ENCODE assay signal across 1 cellular context in the genomic region with DNA sequence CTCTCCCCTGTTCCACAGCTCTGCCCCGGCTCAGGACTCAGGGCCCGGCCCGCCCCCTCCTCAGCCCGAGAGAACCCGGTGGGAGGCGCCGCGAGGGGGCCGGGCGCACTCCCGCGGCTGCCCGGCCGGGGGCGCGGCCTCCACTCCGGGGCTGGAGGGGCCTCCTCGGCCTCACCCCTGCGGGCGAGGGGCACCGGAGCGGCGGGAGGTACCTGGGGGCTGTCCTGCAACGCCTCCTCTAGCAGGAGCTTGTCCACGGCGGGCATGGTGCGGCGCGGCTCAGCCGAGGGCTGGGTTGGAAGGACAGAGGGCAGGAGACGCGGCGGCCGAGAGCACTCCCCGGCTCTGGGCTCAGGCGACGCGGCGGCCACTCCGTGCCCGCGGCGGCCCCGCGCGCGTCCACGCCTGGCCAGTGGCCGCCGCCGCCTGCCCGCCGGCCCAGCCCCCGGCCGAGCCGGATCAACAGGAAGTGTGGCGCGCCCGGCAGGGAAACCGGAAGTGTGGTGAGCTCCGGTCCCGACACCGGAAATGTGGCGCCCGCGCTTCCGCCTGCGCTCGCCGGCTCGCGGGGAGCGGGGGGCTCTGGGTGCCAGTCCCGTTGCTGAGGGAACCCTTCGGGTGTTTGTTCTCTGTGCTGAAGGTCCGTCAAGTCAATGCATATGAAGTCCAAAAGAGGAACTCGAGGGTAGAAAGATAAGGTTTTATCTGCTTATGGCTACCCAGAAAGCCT.
TF ChIP-seq lines count a peak whose summit lies in the region.

A gene with protein sequence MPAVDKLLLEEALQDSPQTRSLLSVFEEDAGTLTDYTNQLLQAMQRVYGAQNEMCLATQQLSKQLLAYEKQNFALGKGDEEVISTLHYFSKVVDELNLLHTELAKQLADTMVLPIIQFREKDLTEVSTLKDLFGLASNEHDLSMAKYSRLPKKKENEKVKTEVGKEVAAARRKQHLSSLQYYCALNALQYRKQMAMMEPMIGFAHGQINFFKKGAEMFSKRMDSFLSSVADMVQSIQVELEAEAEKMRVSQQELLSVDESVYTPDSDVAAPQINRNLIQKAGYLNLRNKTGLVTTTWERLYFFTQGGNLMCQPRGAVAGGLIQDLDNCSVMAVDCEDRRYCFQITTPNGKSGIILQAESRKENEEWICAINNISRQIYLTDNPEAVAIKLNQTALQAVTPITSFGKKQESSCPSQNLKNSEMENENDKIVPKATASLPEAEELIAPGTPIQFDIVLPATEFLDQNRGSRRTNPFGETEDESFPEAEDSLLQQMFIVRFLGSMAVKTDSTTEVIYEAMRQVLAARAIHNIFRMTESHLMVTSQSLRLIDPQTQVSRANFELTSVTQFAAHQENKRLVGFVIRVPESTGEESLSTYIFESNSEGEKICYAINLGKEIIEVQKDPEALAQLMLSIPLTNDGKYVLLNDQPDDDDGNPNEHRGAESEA (minus strand): TSS at position 428 of the 730 bp plus-strand sequence. CDS start 162 bp downstream, at position 266.

TF ChIP-seq in HepG2, 621 proteins besides CTCF, POLR2A, EP300 and RAD21 (continued from another document and continues in another):
- TF ChIP-seq, protein P1, sequence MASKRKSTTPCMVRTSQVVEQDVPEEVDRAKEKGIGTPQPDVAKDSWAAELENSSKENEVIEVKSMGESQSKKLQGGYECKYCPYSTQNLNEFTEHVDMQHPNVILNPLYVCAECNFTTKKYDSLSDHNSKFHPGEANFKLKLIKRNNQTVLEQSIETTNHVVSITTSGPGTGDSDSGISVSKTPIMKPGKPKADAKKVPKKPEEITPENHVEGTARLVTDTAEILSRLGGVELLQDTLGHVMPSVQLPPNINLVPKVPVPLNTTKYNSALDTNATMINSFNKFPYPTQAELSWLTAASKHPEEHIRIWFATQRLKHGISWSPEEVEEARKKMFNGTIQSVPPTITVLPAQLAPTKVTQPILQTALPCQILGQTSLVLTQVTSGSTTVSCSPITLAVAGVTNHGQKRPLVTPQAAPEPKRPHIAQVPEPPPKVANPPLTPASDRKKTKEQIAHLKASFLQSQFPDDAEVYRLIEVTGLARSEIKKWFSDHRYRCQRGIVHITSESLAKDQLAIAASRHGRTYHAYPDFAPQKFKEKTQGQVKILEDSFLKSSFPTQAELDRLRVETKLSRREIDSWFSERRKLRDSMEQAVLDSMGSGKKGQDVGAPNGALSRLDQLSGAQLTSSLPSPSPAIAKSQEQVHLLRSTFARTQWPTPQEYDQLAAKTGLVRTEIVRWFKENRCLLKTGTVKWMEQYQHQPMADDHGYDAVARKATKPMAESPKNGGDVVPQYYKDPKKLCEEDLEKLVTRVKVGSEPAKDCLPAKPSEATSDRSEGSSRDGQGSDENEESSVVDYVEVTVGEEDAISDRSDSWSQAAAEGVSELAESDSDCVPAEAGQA (IDR thresholded peaks at IDR 0.05; ENCODE audit: low read depth), result 0 out of 2 replicates have a peak, but pooled peaks have one; percentile 11
- TF ChIP-seq, protein P1 (CRISPR knock-in tag; IDR thresholded peaks at IDR 0.05; ENCODE audit: borderline replicate concordance), result no peak
- no peak for TF ChIP-seq CAMTA2 (CRISPR knock-in tag; IDR thresholded peaks at IDR 0.05; ENCODE audit: borderline replicate concordance)
- TF ChIP-seq, protein P2, sequence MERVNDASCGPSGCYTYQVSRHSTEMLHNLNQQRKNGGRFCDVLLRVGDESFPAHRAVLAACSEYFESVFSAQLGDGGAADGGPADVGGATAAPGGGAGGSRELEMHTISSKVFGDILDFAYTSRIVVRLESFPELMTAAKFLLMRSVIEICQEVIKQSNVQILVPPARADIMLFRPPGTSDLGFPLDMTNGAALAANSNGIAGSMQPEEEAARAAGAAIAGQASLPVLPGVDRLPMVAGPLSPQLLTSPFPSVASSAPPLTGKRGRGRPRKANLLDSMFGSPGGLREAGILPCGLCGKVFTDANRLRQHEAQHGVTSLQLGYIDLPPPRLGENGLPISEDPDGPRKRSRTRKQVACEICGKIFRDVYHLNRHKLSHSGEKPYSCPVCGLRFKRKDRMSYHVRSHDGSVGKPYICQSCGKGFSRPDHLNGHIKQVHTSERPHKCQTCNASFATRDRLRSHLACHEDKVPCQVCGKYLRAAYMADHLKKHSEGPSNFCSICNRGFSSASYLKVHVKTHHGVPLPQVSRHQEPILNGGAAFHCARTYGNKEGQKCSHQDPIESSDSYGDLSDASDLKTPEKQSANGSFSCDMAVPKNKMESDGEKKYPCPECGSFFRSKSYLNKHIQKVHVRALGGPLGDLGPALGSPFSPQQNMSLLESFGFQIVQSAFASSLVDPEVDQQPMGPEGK (CRISPR knock-in tag; IDR thresholded peaks at IDR 0.05), result peak; percentile 62
- TF ChIP-seq MXD4 (CRISPR knock-in tag; IDR thresholded peaks at IDR 0.05), result peak; percentile 30; the same call in 1 of the 2 replicates
- TF ChIP-seq ZNF891 (CRISPR knock-in tag; IDR thresholded peaks at IDR 0.05), result peak; percentile 51; the same call in 1 of the 2 replicates
- TF ChIP-seq FOSL2 (CRISPR knock-in tag; IDR thresholded peaks at IDR 0.05), result 0 out of 2 replicates have a peak, but pooled peaks have one; percentile 5
- peak; percentile 100 for TF ChIP-seq THAP7 (CRISPR knock-in tag; IDR thresholded peaks at IDR 0.05)
- TF ChIP-seq HCFC1 (IDR thresholded peaks at IDR 0.05; ENCODE audit: low read depth, low read length), result peak; percentile 70
- TF ChIP-seq ZNF331 (CRISPR knock-in tag; IDR thresholded peaks at IDR 0.05), result peak; percentile 38; the same call in 1 of the 2 replicates
- TF ChIP-seq ZNF280B (CRISPR knock-in tag; IDR thresholded peaks at IDR 0.05; ENCODE audit: borderline replicate concordance), result 0 out of 2 replicates have a peak, but pooled peaks have one; percentile 39
- TF ChIP-seq ZNF33B (CRISPR knock-in tag; IDR thresholded peaks at IDR 0.05), result no peak
- no peak for TF ChIP-seq TCF7L2 (IDR thresholded peaks at IDR 0.05; ENCODE audit: low read depth, low read length)
- no peak for TF ChIP-seq MIER3 (CRISPR knock-in tag; IDR thresholded peaks at IDR 0.05; ENCODE audit: borderline replicate concordance)
- TF ChIP-seq ZNF510 (CRISPR knock-in tag; IDR thresholded peaks at IDR 0.05; ENCODE audit: low read depth), result 0 out of 2 replicates have a peak, but pooled peaks have one; percentile 28
- TF ChIP-seq ZNF564 (CRISPR knock-in tag; IDR thresholded peaks at IDR 0.05), result peak; percentile 30; the same call in 1 of the 2 replicates
- TF ChIP-seq FOXO1 (CRISPR knock-in tag; IDR thresholded peaks at IDR 0.05), result 0 out of 2 replicates have a peak, but pooled peaks have one; percentile 64
- TF ChIP-seq, protein P3, sequence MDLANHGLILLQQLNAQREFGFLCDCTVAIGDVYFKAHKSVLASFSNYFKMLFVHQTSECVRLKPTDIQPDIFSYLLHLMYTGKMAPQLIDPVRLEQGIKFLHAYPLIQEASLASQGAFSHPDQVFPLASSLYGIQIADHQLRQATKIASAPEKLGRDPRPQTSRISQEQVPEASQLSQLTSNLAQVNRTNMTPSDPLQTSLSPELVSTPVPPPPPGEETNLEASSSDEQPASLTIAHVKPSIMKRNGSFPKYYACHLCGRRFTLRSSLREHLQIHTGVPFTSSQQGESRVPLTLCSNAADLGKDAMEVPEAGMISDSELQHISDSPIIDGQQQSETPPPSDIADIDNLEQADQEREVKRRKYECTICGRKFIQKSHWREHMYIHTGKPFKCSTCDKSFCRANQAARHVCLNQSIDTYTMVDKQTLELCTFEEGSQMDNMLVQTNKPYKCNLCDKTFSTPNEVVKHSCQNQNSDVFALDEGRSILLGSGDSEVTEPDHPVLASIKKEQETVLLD (CRISPR knock-in tag; IDR thresholded peaks at IDR 0.05; ENCODE audit: low read depth), result peak; percentile 73
- TF ChIP-seq IRX3 (CRISPR knock-in tag; IDR thresholded peaks at IDR 0.05; ENCODE audit: borderline replicate concordance, low read depth), result 0 out of 2 replicates have a peak, but pooled peaks have one; percentile 23
- TF ChIP-seq ZNF792 (CRISPR knock-in tag; IDR thresholded peaks at IDR 0.05), result peak; percentile 63; the same call in 1 of the 2 replicates
- TF ChIP-seq ZNF224 (CRISPR knock-in tag; IDR thresholded peaks at IDR 0.05), result no peak
- TF ChIP-seq ZNF557 (CRISPR knock-in tag; IDR thresholded peaks at IDR 0.05), result no peak
- no peak for TF ChIP-seq PCBP2 (optimal IDR thresholded peaks at IDR 0.05; ENCODE audit: low read depth, low read length, poor library complexity, severe bottlenecking)
- peak; percentile 70 for TF ChIP-seq ASH2L (IDR thresholded peaks at IDR 0.05; ENCODE audit: insufficient read length, low read depth, low read length)
- TF ChIP-seq, protein P4, sequence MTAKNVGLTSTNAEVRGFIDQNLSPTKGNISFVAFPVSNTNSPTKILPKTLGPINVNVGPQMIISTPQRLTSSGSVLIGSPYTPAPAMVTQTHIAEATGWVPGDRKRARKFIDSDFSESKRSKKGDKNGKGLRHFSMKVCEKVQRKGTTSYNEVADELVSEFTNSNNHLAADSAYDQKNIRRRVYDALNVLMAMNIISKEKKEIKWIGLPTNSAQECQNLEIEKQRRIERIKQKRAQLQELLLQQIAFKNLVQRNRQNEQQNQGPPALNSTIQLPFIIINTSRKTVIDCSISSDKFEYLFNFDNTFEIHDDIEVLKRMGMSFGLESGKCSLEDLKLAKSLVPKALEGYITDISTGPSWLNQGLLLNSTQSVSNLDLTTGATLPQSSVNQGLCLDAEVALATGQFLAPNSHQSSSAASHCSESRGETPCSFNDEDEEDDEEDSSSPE (CRISPR knock-in tag; IDR thresholded peaks at IDR 0.05), result peak; percentile 59
- TF ChIP-seq POLR2AphosphoS2 (IDR thresholded peaks at IDR 0.05; ENCODE audit: low read depth, low read length), result no peak
- peak; percentile 61; the same call in 1 of the 2 replicates for TF ChIP-seq ZBTB25 (CRISPR knock-in tag; IDR thresholded peaks at IDR 0.05)
- no peak for TF ChIP-seq CENPT (CRISPR knock-in tag; IDR thresholded peaks at IDR 0.05; ENCODE audit: low read depth)
